Comparison of ENCODE assay signal across 2 cellular contexts in the genomic region with DNA sequence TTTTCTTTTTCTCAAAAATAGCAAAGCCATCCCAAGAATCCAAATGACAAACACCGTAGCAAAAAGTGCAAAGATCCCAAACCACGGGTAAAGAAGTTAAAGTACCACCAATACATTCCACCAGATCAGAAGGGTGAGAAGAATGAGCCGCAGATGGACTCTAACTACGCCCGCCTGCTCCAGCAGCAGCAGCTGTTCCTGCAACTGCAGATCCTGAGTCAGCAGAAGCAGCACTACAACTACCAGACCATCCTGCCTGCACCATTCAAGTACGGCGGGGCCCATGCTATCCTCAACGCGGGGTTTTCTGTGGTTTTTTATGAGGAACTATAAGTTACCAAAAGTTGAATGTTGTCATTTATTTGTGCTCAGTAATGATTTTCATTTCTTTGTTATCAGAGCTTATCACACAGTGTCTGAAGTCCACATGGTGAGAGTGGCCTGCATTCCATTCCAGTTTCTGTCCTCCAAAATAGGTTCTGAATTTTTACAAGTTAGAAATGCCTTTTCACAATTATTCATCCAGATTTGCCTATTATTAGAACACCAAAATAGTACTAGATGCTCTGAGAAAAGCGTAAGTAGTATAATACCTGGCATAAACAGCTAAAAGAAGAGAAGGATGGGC.
TF ChIP-seq lines count a peak whose summit lies in the region.

No MANE protein-coding gene starts in this region.

TF ChIP-seq in H1, 55 proteins besides CTCF, POLR2A, EP300 and RAD21:
- TF ChIP-seq, protein P1, sequence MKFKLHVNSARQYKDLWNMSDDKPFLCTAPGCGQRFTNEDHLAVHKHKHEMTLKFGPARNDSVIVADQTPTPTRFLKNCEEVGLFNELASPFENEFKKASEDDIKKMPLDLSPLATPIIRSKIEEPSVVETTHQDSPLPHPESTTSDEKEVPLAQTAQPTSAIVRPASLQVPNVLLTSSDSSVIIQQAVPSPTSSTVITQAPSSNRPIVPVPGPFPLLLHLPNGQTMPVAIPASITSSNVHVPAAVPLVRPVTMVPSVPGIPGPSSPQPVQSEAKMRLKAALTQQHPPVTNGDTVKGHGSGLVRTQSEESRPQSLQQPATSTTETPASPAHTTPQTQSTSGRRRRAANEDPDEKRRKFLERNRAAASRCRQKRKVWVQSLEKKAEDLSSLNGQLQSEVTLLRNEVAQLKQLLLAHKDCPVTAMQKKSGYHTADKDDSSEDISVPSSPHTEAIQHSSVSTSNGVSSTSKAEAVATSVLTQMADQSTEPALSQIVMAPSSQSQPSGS (IDR thresholded peaks at IDR 0.05; ENCODE audit: low read length), result no peak
- 0 out of 2 replicates have a peak, but pooled peaks have one; percentile 2 for TF ChIP-seq MAFK (IDR thresholded peaks at IDR 0.05; ENCODE audit: low read depth, low read length)
TF ChIP-seq in H1: peak in this region for 1.

TF ChIP-seq in liver, 16 proteins besides CTCF, POLR2A, EP300 and RAD21 (continued from another document):
- TF ChIP-seq, protein P2, sequence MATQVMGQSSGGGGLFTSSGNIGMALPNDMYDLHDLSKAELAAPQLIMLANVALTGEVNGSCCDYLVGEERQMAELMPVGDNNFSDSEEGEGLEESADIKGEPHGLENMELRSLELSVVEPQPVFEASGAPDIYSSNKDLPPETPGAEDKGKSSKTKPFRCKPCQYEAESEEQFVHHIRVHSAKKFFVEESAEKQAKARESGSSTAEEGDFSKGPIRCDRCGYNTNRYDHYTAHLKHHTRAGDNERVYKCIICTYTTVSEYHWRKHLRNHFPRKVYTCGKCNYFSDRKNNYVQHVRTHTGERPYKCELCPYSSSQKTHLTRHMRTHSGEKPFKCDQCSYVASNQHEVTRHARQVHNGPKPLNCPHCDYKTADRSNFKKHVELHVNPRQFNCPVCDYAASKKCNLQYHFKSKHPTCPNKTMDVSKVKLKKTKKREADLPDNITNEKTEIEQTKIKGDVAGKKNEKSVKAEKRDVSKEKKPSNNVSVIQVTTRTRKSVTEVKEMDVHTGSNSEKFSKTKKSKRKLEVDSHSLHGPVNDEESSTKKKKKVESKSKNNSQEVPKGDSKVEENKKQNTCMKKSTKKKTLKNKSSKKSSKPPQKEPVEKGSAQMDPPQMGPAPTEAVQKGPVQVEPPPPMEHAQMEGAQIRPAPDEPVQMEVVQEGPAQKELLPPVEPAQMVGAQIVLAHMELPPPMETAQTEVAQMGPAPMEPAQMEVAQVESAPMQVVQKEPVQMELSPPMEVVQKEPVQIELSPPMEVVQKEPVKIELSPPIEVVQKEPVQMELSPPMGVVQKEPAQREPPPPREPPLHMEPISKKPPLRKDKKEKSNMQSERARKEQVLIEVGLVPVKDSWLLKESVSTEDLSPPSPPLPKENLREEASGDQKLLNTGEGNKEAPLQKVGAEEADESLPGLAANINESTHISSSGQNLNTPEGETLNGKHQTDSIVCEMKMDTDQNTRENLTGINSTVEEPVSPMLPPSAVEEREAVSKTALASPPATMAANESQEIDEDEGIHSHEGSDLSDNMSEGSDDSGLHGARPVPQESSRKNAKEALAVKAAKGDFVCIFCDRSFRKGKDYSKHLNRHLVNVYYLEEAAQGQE (IDR thresholded peaks at IDR 0.05), result peak; percentile 96
- TF ChIP-seq, protein P3, sequence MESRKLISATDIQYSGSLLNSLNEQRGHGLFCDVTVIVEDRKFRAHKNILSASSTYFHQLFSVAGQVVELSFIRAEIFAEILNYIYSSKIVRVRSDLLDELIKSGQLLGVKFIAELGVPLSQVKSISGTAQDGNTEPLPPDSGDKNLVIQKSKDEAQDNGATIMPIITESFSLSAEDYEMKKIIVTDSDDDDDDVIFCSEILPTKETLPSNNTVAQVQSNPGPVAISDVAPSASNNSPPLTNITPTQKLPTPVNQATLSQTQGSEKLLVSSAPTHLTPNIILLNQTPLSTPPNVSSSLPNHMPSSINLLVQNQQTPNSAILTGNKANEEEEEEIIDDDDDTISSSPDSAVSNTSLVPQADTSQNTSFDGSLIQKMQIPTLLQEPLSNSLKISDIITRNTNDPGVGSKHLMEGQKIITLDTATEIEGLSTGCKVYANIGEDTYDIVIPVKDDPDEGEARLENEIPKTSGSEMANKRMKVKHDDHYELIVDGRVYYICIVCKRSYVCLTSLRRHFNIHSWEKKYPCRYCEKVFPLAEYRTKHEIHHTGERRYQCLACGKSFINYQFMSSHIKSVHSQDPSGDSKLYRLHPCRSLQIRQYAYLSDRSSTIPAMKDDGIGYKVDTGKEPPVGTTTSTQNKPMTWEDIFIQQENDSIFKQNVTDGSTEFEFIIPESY (IDR thresholded peaks at IDR 0.05), result no peak
- TF ChIP-seq SP1 (IDR thresholded peaks at IDR 0.05) (peak; percentile 57), GABPA (IDR thresholded peaks at IDR 0.05 in 1 of 2, conservative IDR thresholded peaks at IDR 0.05 in 1 of 2) (no peak), RXRA (IDR thresholded peaks at IDR 0.05) (peak in 1 of 2 donors; percentile 27), HNF4A (conservative IDR thresholded peaks at IDR 0.05) (peak; percentile 76 to 78), EGR1 (IDR thresholded peaks at IDR 0.05; ENCODE audit: low read depth in 2 of 2) (no peak)
- TF ChIP-seq, protein P4, sequence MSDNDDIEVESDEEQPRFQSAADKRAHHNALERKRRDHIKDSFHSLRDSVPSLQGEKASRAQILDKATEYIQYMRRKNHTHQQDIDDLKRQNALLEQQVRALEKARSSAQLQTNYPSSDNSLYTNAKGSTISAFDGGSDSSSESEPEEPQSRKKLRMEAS (IDR thresholded peaks at IDR 0.05), result peak; percentile 8
